In the genomic region with DNA sequence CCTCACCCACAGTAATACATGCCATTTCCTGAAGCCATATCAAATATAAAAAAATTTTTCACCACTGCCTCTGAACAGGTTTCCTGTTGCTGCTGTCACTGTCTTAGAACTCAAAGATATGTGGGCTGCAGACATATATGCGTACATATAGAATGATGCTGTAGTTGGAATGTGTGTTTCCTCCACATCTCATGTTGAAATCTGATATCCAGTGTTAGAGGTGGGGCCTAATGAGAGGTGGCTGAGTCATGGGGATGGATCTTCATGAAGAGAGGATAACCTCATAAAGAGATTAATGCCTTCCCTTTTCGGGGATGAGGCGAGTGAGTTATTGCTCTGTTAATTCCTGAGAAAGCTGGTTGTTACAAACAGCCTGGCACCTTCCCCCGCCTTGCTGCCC, we compare ENCODE assay signal across 20 cellular contexts. TPM values are rescaled to one million over a fixed set of nuclear protein-coding genes. Genes with fewer than 3 reads are reported as not detected.
A peak's percentile ranks its signal among the peaks of the same experiment; 100 is the strongest.
DNase-seq lines count a peak whose midpoint lies in the region; ATAC-seq and TF ChIP-seq lines count a peak whose summit lies in the region.
"Had no signal": no experiment of that assay in that cellular context is flagged by ENCODE, and none has a peak within 500 bp of the region (broad histone marks: within the 10 kb centered on the region; RNA-seq: fewer than 3 reads in every experiment).

No MANE protein-coding gene starts in this region.

- no peaks in the 10 kb centered on the region for H3K36me3 ChIP-seq in A673 (ENCODE audit: insufficient read depth, low read length, poor library complexity, severe bottlenecking)
- H3K36me3 ChIP-seq: BE2C, thyroid gland had no signal

- POLR2A ChIA-PET in A673 (lab: Charles Lee; ENCODE audit: low non-redundant PET), result no interaction called here

- no peak overlapping the region for H3K27ac ChIP-seq in A673 (ENCODE audit: low read depth, low read length, poor library complexity, severe bottlenecking)
- H3K27ac ChIP-seq: psoas muscle, thyroid gland had no signal

- CTCF ChIA-PET in A673 (lab: Charles Lee), result no interaction called here

- TF ChIP-seq CTCF in A673 (conservative IDR thresholded peaks at IDR 0.05; ENCODE audit: low read depth, low read length), result no peak

- TF ChIP-seq POLR2A in GM18505 (IDR thresholded peaks at IDR 0.05; ENCODE audit: borderline replicate concordance, extremely low read depth, insufficient read depth, insufficient read length), result no peak

- BruUV-seq in A673 (replicated peaks; lab: Mats Ljungman, UMichigan), result no TSS peak

- ATAC-seq in esophagus mucosa (peak; percentile 54), GM18505 (IDR thresholded peaks at IDR 0.05; ENCODE audit: unreplicated experiment) (no peak)
- ATAC-seq: activated T-helper 17 cell treated with anti-CD3 and anti-CD28 coated beads, Interleukin-2, amount 50 U/mL, for 72 hours; left cardiac atrium; psoas muscle had no signal

- H3K9me3 ChIP-seq in A673 (ENCODE audit: low read depth, low read length, poor library complexity, severe bottlenecking), result no peaks in the 10 kb centered on the region
- H3K9me3 ChIP-seq: BE2C, psoas muscle, thyroid gland had no signal

- H3K27me3 ChIP-seq in A673 (replicated peaks; ENCODE audit: insufficient read depth, low read depth, low read length, poor library complexity), result peaks cover 9% of the 10 kb centered on the region
- H3K27me3 ChIP-seq: BE2C, thyroid gland had no signal

- no peak overlapping the region for H3K4me3 ChIP-seq in A673 (ENCODE audit: low read depth, low read length, poor library complexity, severe bottlenecking)
- H3K4me3 ChIP-seq: psoas muscle, thyroid gland had no signal

- H3K4me1 ChIP-seq in A673 (ENCODE audit: insufficient read depth, low read length, poor library complexity, severe bottlenecking), result no peaks in the 10 kb centered on the region
- H3K4me1 ChIP-seq: BE2C, psoas muscle, thyroid gland had no signal

- DNase-seq in A673 (ENCODE audit: low spot score) (peak; percentile 46), EL (peak; percentile 47), NCI-H524 treated with DMSO at 0.1 percent for 48 hours (lab: John Stamatoyannopoulos, UW) (peak; percentile 33), iPS-NIHi7 (ENCODE audit: extremely low spot score) (no peak), NCI-H526 (lab: John Stamatoyannopoulos, UW) (no peak)
- DNase-seq in stimulated activated CD4-positive, alpha-beta T cell treated with anti-CD3 and anti-CD28 coated beads, Interleukin-4, amount 100 ng/mL, for 4 hours, result no peak
- DNase-seq: activated CD4-positive, alpha-beta T cell treated with anti-CD3 and anti-CD28 coated beads, Interleukin-2, amount 50 U/mL, for 4 hours; BE2C; left cardiac atrium; NCI-H1105; psoas muscle; stimulated activated CD4-positive, alpha-beta T cell treated with anti-CD3 and anti-CD28 coated beads, Interleukin-15, amount 100 ng/mL, for 24 hours; T1000; thyroid gland had no signal

- intact Hi-C loops in A673 (cut with micrococcal nuclease; ENCODE audit: unreplicated experiment), result no loop called here

RNA-seq across cellular contexts. Expression of gene SCP2D1, which starts 7.7 kb away (rescaled TPM):
- total RNA-seq in A673 (2021) (not detected in 2 replicates), esophagus mucosa (not detected)
- total RNA-seq: activated T-helper 17 cell treated with anti-CD3 and anti-CD28 coated beads, Interleukin-2, amount 50 U/mL, for 72 hours; G401; left cardiac atrium; myocyte; NCI-H460; psoas muscle; thyroid gland had no signal

Comparison
In these comparisons a context has a peak if more than half of its experiments do, and no peak if none do; other contexts are left out.
1. DNase-seq: peak in A673 (single experiment), EL (single experiment) and NCI-H524 treated with DMSO at 0.1 percent for 48 hours (single experiment); none in iPS-NIHi7 (single experiment), stimulated activated CD4-positive, alpha-beta T cell treated with anti-CD3 and anti-CD28 coated beads, Interleukin-4, amount 100 ng/mL, for 4 hours (0 of 2) and NCI-H526 (0 of 2).